Comparison of ENCODE assay signal across 14 cellular contexts in the genomic region with DNA sequence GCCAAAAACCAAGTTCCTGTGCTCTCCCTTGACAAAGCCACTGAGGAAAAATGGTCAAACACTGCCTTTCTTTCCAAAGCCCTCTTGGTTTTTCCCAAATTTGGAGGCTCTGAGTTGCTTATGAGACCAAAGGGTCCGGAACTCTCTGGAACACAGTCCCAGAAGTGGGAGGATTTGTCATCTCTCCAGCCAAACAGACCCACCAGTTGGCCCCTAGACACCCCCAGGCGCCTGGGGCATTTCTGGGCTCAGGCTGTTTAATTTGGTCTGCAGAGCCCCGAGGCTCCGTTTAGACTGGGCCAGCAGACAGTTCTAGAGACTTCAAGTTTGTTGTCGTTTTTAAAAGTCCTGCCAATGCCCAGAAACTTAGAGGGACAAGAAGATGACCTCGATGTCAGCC.
A peak's percentile ranks its signal among the peaks of the same experiment; 100 is the strongest.
DNase-seq lines count a peak whose midpoint lies in the region; ATAC-seq and TF ChIP-seq lines count a peak whose summit lies in the region.
"Had no signal": no experiment of that assay in that cellular context is flagged by ENCODE, and none has a peak within 500 bp of the region (broad histone marks: within the 10 kb centered on the region; RNA-seq: fewer than 3 reads in every experiment).

No MANE protein-coding gene starts in this region.

- H3K36me3 ChIP-seq in fibroblast of lung (ENCODE audit: control insufficient read depth, insufficient read depth, low read length) (peaks cover 10% of the 10 kb centered on the region), gastrocnemius medialis (no peaks in the 10 kb centered on the region), GM23338 (ENCODE audit: insufficient read depth) (no peaks in the 10 kb centered on the region)

- in situ Hi-C loops in gastrocnemius medialis (cut with MboI; ENCODE audit: low sequenced_read_pairs in 4 of 4), result no loop called here

- H2AFZ ChIP-seq in fibroblast of lung (ENCODE audit: low read length) (no peak overlapping the region), GM23338 (no peak overlapping the region)
- H2AFZ ChIP-seq: parathyroid adenoma had no signal

- no peak for TF ChIP-seq CTCF in fibroblast of lung (conservative IDR thresholded peaks at IDR 0.05 in 1 of 2, IDR thresholded peaks at IDR 0.05 in 1 of 2; ENCODE audit: low read depth in 1 of 2, low read length in 2 of 2)
- no peak for TF ChIP-seq CTCF in gastrocnemius medialis (IDR thresholded peaks at IDR 0.05 in 4 of 5, conservative IDR thresholded peaks at IDR 0.05 in 1 of 5)
- no peak for TF ChIP-seq CTCF in GM23338 (conservative IDR thresholded peaks at IDR 0.05; ENCODE audit: low read depth in 2 of 2)
- TF ChIP-seq CTCF in CD14-positive monocyte (IDR thresholded peaks at IDR 0.05), result no peak

- H3K4me3 ChIP-seq in right cardiac atrium (ENCODE audit: low read length) (no peak overlapping the region), fibroblast of lung (replicated peaks in 1 of 4; ENCODE audit: control extremely low read depth in 1 of 4, insufficient read depth in 1 of 4, low read depth in 3 of 4, low read length in 4 of 4) (peak overlapping the region in 1 of 4 experiments; percentile 21), gastrocnemius medialis (no peak overlapping the region), GM23338 (no peak overlapping the region)

- H3K9me3 ChIP-seq in right cardiac atrium (ENCODE audit: control insufficient read depth, low read length), result no peaks in the 10 kb centered on the region
- H3K9me3 ChIP-seq in fibroblast of lung (ENCODE audit: control insufficient read depth, insufficient read depth, low read depth, low read length), result no peaks in the 10 kb centered on the region
- no peaks in the 10 kb centered on the region for H3K9me3 ChIP-seq in gastrocnemius medialis

- H3K27ac Mint-ChIP-seq in GM23338 (no peak overlapping the region), CD14-positive monocyte (no peak overlapping the region)
- H3K27ac Mint-ChIP-seq: activated CD8-positive, alpha-beta T cell treated with anti-CD3 and anti-CD28 coated beads for 36 hours had no signal

- H3K9me3 Mint-ChIP-seq in GM23338 (no peaks in the 10 kb centered on the region), CD14-positive monocyte (no peaks in the 10 kb centered on the region)
- H3K9me3 Mint-ChIP-seq: activated CD8-positive, alpha-beta T cell treated with anti-CD3 and anti-CD28 coated beads for 36 hours had no signal

- H3K9me2 ChIP-seq in GM23338 (ENCODE audit: insufficient read depth), result no peaks in the 10 kb centered on the region

- peaks cover 97% of the 10 kb centered on the region for H3K79me2 ChIP-seq in fibroblast of lung (ENCODE audit: control insufficient read depth, insufficient read depth, low read length)
- H3K79me2 ChIP-seq in GM23338 (replicated peaks; ENCODE audit: insufficient read depth), result peaks cover 98% of the 10 kb centered on the region

- H3K4me1 Mint-ChIP-seq in GM23338 (peaks cover 95% of the 10 kb centered on the region), CD14-positive monocyte (peaks cover 39% of the 10 kb centered on the region)

- WGBS in right cardiac atrium, result 41% methylated on average over 6 of the region's 6 CpGs

- no peaks in the 10 kb centered on the region for H3F3A ChIP-seq in GM23338 (replicated peaks; ENCODE audit: low read depth)

- H3K27ac ChIP-seq in right cardiac atrium (ENCODE audit: low read length) (no peak overlapping the region), fibroblast of lung (ENCODE audit: insufficient read depth, low read length) (peak overlapping the region; percentile 44), gastrocnemius medialis (peak overlapping the region; percentile 7 to 57 (median 43)), GM23338 (ENCODE audit: low read depth) (no peak overlapping the region)
- H3K27ac ChIP-seq: parathyroid adenoma had no signal

- H3K27me3 ChIP-seq in right cardiac atrium (ENCODE audit: control insufficient read depth, insufficient read depth) (no peaks in the 10 kb centered on the region), fibroblast of lung (ENCODE audit: control insufficient read depth, insufficient read depth, low read length) (no peaks in the 10 kb centered on the region), gastrocnemius medialis (no peaks in the 10 kb centered on the region), GM23338 (ENCODE audit: insufficient read depth) (no peaks in the 10 kb centered on the region)

- TF ChIP-seq POLR2A in gastrocnemius medialis (IDR thresholded peaks at IDR 0.05), result no peak

- DNase-seq in right cardiac atrium (peak in 2 of 3 donors; percentile 64 to 78), Right ventricle myocardium superior (no peak), fibroblast of lung (ENCODE audit: low read depth in 2 of 2) (no peak), gastrocnemius medialis (no peak), GM23338 (ENCODE audit: low spot score) (no peak), CD14-positive monocyte (ENCODE audit: low spot score) (no peak), middle frontal gyrus (ENCODE audit: extremely low spot score, low spot score) (no peak)
- DNase-seq in effector CD4-positive, alpha-beta T cell, result no peak
- DNase-seq: ACHN; activated CD8-positive, alpha-beta T cell treated with anti-CD3 and anti-CD28 coated beads for 36 hours; aorta; NK-92 treated with Interleukin-12 subunit alpha and Interleukin-12 subunit beta, amount 100 ng/mL, for 24 hours; SHP77 treated with DMSO at 0.1 percent for 48 hours had no signal

- ATAC-seq in right cardiac atrium (no peak), Right ventricle myocardium superior (ENCODE audit: poor library complexity) (no peak), gastrocnemius medialis (no peak), GM23338 (no peak)
- ATAC-seq: activated CD8-positive, alpha-beta T cell treated with anti-CD3 and anti-CD28 coated beads for 36 hours had no signal

- H3K4me2 ChIP-seq in fibroblast of lung (ENCODE audit: extremely low read depth, insufficient read depth, low read length) (peak overlapping the region; percentile 65), GM23338 (no peak overlapping the region)

- H3K9ac ChIP-seq in fibroblast of lung (ENCODE audit: insufficient read depth, low read length), result no peak overlapping the region
- H3K9ac ChIP-seq: parathyroid adenoma had no signal

- peaks cover 52% of the 10 kb centered on the region for H3K4me1 ChIP-seq in right cardiac atrium (ENCODE audit: control insufficient read depth, insufficient read depth, low read length)
- peaks cover 71% of the 10 kb centered on the region for H3K4me1 ChIP-seq in fibroblast of lung (ENCODE audit: control insufficient read depth, extremely low read depth, insufficient read depth, low read length)
- H3K4me1 ChIP-seq in gastrocnemius medialis, result peaks cover 64 to 96% of the 10 kb centered on the region in 2 donors
- H3K4me1 ChIP-seq in GM23338 (ENCODE audit: insufficient read depth), result peaks cover 64% of the 10 kb centered on the region

- H3K27me3 Mint-ChIP-seq in GM23338 (ENCODE audit: insufficient read depth, low read depth, poor library complexity) (peaks cover 40% of the 10 kb centered on the region), CD14-positive monocyte (ENCODE audit: low read depth in 3 of 3) (peaks cover 2 to 8% (median 7%) of the 10 kb centered on the region in 3 donors)
- H3K27me3 Mint-ChIP-seq: activated CD8-positive, alpha-beta T cell treated with anti-CD3 and anti-CD28 coated beads for 36 hours had no signal

- no peak overlapping the region; the same call in 2 of the 3 replicates for H3K4me3 Mint-ChIP-seq in GM23338
- no peak overlapping the region for H3K4me3 Mint-ChIP-seq in CD14-positive monocyte
- H3K4me3 Mint-ChIP-seq: activated CD8-positive, alpha-beta T cell treated with anti-CD3 and anti-CD28 coated beads for 36 hours had no signal

- H4K20me1 ChIP-seq in fibroblast of lung (ENCODE audit: control insufficient read depth, extremely low read depth, insufficient read depth, low read length) (no peaks in the 10 kb centered on the region), GM23338 (replicated peaks; ENCODE audit: insufficient read depth) (peaks cover 34% of the 10 kb centered on the region)

- no peaks in the 10 kb centered on the region for H3K36me3 Mint-ChIP-seq in GM23338 (ENCODE audit: low read depth)
- H3K36me3 Mint-ChIP-seq in CD14-positive monocyte, result peaks cover 30 to 43% of the 10 kb centered on the region in 2 donors

- intact Hi-C loops in right cardiac atrium (cut with DNase I) (no loop called here), Right ventricle myocardium superior (cut with DNase I) (loop anchor here (5.0 to 10.0 kb wide), 2 partner anchors 42 to 45 kb away; no protein-coding TSS in a partner anchor), gastrocnemius medialis (cut with DNase I; ENCODE audit: low total_unique reads) (no loop called here), CD14-positive monocyte (cut with micrococcal nuclease) (no loop called here)

TF ChIP-seq in GM23338, 12 proteins besides CTCF, POLR2A, EP300 and RAD21:
- no peak for TF ChIP-seq NANOG (IDR thresholded peaks at IDR 0.05; ENCODE audit: borderline replicate concordance)
- TF ChIP-seq, protein P1, sequence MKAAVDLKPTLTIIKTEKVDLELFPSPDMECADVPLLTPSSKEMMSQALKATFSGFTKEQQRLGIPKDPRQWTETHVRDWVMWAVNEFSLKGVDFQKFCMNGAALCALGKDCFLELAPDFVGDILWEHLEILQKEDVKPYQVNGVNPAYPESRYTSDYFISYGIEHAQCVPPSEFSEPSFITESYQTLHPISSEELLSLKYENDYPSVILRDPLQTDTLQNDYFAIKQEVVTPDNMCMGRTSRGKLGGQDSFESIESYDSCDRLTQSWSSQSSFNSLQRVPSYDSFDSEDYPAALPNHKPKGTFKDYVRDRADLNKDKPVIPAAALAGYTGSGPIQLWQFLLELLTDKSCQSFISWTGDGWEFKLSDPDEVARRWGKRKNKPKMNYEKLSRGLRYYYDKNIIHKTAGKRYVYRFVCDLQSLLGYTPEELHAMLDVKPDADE (IDR thresholded peaks at IDR 0.05), result no peak
- TF ChIP-seq STAT1 (IDR thresholded peaks at IDR 0.05; ENCODE audit: unreplicated experiment), result no peak

Comparison
In these comparisons a context has a peak if more than half of its experiments do, and no peak if none do; other contexts are left out.
1. DNase-seq: peak in right cardiac atrium (2 of 3); none in Right ventricle myocardium superior (single experiment), fibroblast of lung (0 of 2), gastrocnemius medialis (0 of 2), GM23338 (single experiment), effector CD4-positive, alpha-beta T cell (single experiment), CD14-positive monocyte (single experiment) and middle frontal gyrus (single experiment).
2. H3K27ac ChIP-seq: peak in fibroblast of lung (single experiment) and gastrocnemius medialis (4 of 4); none in right cardiac atrium (single experiment) and GM23338 (single experiment).